Comparison of ENCODE assay signal across 1 cellular context in the genomic region with DNA sequence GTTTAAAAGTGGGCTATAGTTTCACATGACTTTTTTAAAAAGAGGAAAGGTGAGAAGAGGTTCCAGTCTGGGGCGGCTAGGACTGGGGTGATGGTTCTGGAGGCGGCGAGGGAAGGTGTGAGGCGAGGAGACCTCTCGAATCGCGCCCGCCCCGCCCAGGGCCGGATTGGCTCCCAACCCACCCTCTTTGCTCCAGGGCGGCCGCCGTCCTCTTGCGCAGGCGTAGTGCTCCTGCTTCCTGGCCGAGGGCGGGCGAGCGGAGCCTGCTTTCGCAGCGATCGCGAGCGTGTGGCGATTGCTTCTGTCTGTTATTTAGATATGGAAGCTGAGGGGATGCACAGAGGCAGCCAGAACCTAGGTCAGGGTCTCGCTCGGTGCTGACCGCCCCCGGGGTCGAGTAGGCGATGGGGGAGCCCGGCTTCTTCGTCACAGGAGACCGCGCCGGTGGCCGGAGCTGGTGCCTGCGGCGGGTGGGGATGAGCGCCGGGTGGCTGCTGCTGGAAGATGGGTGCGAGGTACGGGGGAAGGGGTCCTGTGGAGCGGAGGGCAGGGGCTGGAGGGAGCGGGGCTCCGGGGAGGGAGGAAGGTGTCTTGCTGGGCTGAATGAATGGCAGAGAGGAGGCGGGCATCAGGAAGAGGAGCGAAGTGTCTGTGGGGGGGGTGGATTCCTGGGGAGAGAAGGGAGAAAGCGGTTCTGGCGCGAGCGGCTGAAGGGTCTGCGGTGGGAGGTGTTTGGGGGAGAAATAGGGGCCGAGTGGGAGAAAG.
A peak's percentile ranks its signal among the peaks of the same experiment; 100 is the strongest.
TF ChIP-seq lines count a peak whose summit lies in the region.

A gene with protein sequence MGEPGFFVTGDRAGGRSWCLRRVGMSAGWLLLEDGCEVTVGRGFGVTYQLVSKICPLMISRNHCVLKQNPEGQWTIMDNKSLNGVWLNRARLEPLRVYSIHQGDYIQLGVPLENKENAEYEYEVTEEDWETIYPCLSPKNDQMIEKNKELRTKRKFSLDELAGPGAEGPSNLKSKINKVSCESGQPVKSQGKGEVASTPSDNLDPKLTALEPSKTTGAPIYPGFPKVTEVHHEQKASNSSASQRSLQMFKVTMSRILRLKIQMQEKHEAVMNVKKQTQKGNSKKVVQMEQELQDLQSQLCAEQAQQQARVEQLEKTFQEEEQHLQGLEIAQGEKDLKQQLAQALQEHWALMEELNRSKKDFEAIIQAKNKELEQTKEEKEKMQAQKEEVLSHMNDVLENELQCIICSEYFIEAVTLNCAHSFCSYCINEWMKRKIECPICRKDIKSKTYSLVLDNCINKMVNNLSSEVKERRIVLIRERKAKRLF (plus strand): TSS at position 223 of the 765 bp plus-strand sequence. CDS start 182 bp downstream, at position 405.

TF ChIP-seq in GM12878, 131 proteins besides CTCF, POLR2A, EP300 and RAD21 (continued from another document and continues in another):
- TF ChIP-seq, protein P1, sequence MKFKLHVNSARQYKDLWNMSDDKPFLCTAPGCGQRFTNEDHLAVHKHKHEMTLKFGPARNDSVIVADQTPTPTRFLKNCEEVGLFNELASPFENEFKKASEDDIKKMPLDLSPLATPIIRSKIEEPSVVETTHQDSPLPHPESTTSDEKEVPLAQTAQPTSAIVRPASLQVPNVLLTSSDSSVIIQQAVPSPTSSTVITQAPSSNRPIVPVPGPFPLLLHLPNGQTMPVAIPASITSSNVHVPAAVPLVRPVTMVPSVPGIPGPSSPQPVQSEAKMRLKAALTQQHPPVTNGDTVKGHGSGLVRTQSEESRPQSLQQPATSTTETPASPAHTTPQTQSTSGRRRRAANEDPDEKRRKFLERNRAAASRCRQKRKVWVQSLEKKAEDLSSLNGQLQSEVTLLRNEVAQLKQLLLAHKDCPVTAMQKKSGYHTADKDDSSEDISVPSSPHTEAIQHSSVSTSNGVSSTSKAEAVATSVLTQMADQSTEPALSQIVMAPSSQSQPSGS (IDR thresholded peaks at IDR 0.05; ENCODE audit: low read length) = no peak
- TF ChIP-seq SMC3 (IDR thresholded peaks at IDR 0.05; ENCODE audit: borderline replicate concordance, low read length) = no peak
- no peak for TF ChIP-seq ZNF622 (IDR thresholded peaks at IDR 0.05)
- no peak for TF ChIP-seq NFXL1 (IDR thresholded peaks at IDR 0.05; ENCODE audit: borderline replicate concordance)
- TF ChIP-seq IKZF2 (IDR thresholded peaks at IDR 0.05) = peak in 1 of 2 experiments; percentile 25; a peak in 1 of 4 replicates
- no peak for TF ChIP-seq CBFB (IDR thresholded peaks at IDR 0.05; ENCODE audit: low read depth)
- TF ChIP-seq, protein P2, sequence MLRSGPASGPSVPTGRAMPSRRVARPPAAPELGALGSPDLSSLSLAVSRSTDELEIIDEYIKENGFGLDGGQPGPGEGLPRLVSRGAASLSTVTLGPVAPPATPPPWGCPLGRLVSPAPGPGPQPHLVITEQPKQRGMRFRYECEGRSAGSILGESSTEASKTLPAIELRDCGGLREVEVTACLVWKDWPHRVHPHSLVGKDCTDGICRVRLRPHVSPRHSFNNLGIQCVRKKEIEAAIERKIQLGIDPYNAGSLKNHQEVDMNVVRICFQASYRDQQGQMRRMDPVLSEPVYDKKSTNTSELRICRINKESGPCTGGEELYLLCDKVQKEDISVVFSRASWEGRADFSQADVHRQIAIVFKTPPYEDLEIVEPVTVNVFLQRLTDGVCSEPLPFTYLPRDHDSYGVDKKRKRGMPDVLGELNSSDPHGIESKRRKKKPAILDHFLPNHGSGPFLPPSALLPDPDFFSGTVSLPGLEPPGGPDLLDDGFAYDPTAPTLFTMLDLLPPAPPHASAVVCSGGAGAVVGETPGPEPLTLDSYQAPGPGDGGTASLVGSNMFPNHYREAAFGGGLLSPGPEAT (IDR thresholded peaks at IDR 0.05; ENCODE audit: low read depth) = peak; percentile 93
- peak; percentile 86 for TF ChIP-seq NRF1 (conservative IDR thresholded peaks at IDR 0.05; ENCODE audit: low read depth, low read length)
- TF ChIP-seq, protein P3, sequence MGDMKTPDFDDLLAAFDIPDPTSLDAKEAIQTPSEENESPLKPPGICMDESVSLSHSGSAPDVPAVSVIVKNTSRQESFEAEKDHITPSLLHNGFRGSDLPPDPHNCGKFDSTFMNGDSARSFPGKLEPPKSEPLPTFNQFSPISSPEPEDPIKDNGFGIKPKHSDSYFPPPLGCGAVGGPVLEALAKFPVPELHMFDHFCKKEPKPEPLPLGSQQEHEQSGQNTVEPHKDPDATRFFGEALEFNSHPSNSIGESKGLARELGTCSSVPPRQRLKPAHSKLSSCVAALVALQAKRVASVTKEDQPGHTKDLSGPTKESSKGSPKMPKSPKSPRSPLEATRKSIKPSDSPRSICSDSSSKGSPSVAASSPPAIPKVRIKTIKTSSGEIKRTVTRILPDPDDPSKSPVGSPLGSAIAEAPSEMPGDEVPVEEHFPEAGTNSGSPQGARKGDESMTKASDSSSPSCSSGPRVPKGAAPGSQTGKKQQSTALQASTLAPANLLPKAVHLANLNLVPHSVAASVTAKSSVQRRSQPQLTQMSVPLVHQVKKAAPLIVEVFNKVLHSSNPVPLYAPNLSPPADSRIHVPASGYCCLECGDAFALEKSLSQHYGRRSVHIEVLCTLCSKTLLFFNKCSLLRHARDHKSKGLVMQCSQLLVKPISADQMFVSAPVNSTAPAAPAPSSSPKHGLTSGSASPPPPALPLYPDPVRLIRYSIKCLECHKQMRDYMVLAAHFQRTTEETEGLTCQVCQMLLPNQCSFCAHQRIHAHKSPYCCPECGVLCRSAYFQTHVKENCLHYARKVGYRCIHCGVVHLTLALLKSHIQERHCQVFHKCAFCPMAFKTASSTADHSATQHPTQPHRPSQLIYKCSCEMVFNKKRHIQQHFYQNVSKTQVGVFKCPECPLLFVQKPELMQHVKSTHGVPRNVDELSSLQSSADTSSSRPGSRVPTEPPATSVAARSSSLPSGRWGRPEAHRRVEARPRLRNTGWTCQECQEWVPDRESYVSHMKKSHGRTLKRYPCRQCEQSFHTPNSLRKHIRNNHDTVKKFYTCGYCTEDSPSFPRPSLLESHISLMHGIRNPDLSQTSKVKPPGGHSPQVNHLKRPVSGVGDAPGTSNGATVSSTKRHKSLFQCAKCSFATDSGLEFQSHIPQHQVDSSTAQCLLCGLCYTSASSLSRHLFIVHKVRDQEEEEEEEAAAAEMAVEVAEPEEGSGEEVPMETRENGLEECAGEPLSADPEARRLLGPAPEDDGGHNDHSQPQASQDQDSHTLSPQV (IDR thresholded peaks at IDR 0.05) = no peak
- TF ChIP-seq POLR2AphosphoS5 (IDR thresholded peaks at IDR 0.05; ENCODE audit: low read length) = peak; percentile 53; the same call in 1 of the 2 replicates
- no peak for TF ChIP-seq ZNF384 (IDR thresholded peaks at IDR 0.05; ENCODE audit: borderline replicate concordance, low read depth, low read length)
- TF ChIP-seq TCF7 (IDR thresholded peaks at IDR 0.05; ENCODE audit: borderline replicate concordance) = no peak
- TF ChIP-seq KLF5 (IDR thresholded peaks at IDR 0.05; ENCODE audit: partially characterized antibody) = peak; percentile 49
- TF ChIP-seq, protein P4, sequence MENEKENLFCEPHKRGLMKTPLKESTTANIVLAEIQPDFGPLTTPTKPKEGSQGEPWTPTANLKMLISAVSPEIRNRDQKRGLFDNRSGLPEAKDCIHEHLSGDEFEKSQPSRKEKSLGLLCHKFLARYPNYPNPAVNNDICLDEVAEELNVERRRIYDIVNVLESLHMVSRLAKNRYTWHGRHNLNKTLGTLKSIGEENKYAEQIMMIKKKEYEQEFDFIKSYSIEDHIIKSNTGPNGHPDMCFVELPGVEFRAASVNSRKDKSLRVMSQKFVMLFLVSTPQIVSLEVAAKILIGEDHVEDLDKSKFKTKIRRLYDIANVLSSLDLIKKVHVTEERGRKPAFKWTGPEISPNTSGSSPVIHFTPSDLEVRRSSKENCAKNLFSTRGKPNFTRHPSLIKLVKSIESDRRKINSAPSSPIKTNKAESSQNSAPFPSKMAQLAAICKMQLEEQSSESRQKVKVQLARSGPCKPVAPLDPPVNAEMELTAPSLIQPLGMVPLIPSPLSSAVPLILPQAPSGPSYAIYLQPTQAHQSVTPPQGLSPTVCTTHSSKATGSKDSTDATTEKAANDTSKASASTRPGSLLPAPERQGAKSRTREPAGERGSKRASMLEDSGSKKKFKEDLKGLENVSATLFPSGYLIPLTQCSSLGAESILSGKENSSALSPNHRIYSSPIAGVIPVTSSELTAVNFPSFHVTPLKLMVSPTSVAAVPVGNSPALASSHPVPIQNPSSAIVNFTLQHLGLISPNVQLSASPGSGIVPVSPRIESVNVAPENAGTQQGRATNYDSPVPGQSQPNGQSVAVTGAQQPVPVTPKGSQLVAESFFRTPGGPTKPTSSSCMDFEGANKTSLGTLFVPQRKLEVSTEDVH (IDR thresholded peaks at IDR 0.05; ENCODE audit: low read depth, partially characterized antibody) = no peak
- TF ChIP-seq SIN3A (IDR thresholded peaks at IDR 0.05; ENCODE audit: low read depth, low read length) = peak; percentile 72; the same call in 1 of the 2 replicates
- TF ChIP-seq EZH2 (IDR thresholded peaks at IDR 0.05; ENCODE audit: borderline replicate concordance, control insufficient read depth, low read depth, low read length) = no peak
- no peak for TF ChIP-seq MTA3 (IDR thresholded peaks at IDR 0.05; ENCODE audit: borderline replicate concordance, low read length)
- TF ChIP-seq CREM (IDR thresholded peaks at IDR 0.05; ENCODE audit: low read depth) = peak; percentile 47
- TF ChIP-seq TCF3 (IDR thresholded peaks at IDR 0.05; ENCODE audit: borderline replicate concordance, insufficient read depth, low read depth, low read length) = no peak
- no peak for TF ChIP-seq STAT3 (IDR thresholded peaks at IDR 0.05; ENCODE audit: low read depth, low read length)
- peak; percentile 34 for TF ChIP-seq SP1 (IDR thresholded peaks at IDR 0.05; ENCODE audit: low read depth, low read length)
- no peak for TF ChIP-seq SIX5 (IDR thresholded peaks at IDR 0.05; ENCODE audit: low read depth, low read length, severe bottlenecking)
- peak; percentile 63 for TF ChIP-seq IKZF1 (conservative IDR thresholded peaks at IDR 0.05)
- TF ChIP-seq HDAC6 (IDR thresholded peaks at IDR 0.05; ENCODE audit: unreplicated experiment) = no peak
- no peak for TF ChIP-seq ZBED1 (IDR thresholded peaks at IDR 0.05; ENCODE audit: borderline replicate concordance)
- no peak for TF ChIP-seq YBX1 (IDR thresholded peaks at IDR 0.05)
- peak; percentile 56 for TF ChIP-seq GATAD2B (conservative IDR thresholded peaks at IDR 0.05; ENCODE audit: low read depth)
- peak; percentile 75; the same call in 1 of the 3 replicates for TF ChIP-seq POU2F2 (IDR thresholded peaks at IDR 0.05; ENCODE audit: borderline replicate concordance, low read depth, low read length)
- TF ChIP-seq BMI1 (IDR thresholded peaks at IDR 0.05; ENCODE audit: borderline replicate concordance) = no peak
- no peak for TF ChIP-seq CEBPB (IDR thresholded peaks at IDR 0.05; ENCODE audit: borderline replicate concordance in 1 of 2, low read depth in 2 of 2, low read length in 2 of 2)
- TF ChIP-seq ZSCAN29 (IDR thresholded peaks at IDR 0.05) = no peak
- TF ChIP-seq, protein P5, sequence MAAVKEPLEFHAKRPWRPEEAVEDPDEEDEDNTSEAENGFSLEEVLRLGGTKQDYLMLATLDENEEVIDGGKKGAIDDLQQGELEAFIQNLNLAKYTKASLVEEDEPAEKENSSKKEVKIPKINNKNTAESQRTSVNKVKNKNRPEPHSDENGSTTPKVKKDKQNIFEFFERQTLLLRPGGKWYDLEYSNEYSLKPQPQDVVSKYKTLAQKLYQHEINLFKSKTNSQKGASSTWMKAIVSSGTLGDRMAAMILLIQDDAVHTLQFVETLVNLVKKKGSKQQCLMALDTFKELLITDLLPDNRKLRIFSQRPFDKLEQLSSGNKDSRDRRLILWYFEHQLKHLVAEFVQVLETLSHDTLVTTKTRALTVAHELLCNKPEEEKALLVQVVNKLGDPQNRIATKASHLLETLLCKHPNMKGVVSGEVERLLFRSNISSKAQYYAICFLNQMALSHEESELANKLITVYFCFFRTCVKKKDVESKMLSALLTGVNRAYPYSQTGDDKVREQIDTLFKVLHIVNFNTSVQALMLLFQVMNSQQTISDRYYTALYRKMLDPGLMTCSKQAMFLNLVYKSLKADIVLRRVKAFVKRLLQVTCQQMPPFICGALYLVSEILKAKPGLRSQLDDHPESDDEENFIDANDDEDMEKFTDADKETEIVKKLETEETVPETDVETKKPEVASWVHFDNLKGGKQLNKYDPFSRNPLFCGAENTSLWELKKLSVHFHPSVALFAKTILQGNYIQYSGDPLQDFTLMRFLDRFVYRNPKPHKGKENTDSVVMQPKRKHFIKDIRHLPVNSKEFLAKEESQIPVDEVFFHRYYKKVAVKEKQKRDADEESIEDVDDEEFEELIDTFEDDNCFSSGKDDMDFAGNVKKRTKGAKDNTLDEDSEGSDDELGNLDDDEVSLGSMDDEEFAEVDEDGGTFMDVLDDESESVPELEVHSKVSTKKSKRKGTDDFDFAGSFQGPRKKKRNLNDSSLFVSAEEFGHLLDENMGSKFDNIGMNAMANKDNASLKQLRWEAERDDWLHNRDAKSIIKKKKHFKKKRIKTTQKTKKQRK (IDR thresholded peaks at IDR 0.05; ENCODE audit: low read depth, low read length) = 0 out of 2 replicates have a peak, but pooled peaks have one; percentile 8
- TF ChIP-seq SMAD1 (IDR thresholded peaks at IDR 0.05; ENCODE audit: low read depth, partially characterized antibody) = no peak
- no peak for TF ChIP-seq CHD1 (IDR thresholded peaks at IDR 0.05; ENCODE audit: low read depth, low read length)
- TF ChIP-seq PAX5 (IDR thresholded peaks at IDR 0.05; ENCODE audit: borderline replicate concordance, low read depth, low read length) = peak; percentile 52; the same call in 1 of the 2 replicates
- 0 out of 2 replicates have a peak, but pooled peaks have one; percentile 4 for TF ChIP-seq HDAC2 (IDR thresholded peaks at IDR 0.05)
- no peak for TF ChIP-seq GABPA (IDR thresholded peaks at IDR 0.05; ENCODE audit: low read depth)
- TF ChIP-seq, protein P6, sequence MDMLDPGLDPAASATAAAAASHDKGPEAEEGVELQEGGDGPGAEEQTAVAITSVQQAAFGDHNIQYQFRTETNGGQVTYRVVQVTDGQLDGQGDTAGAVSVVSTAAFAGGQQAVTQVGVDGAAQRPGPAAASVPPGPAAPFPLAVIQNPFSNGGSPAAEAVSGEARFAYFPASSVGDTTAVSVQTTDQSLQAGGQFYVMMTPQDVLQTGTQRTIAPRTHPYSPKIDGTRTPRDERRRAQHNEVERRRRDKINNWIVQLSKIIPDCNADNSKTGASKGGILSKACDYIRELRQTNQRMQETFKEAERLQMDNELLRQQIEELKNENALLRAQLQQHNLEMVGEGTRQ (IDR thresholded peaks at IDR 0.05; ENCODE audit: borderline replicate concordance, low read depth, low read length) = no peak
- TF ChIP-seq WRNIP1 (IDR thresholded peaks at IDR 0.05; ENCODE audit: borderline replicate concordance, low read depth, low read length) = no peak
- TF ChIP-seq, protein P7, sequence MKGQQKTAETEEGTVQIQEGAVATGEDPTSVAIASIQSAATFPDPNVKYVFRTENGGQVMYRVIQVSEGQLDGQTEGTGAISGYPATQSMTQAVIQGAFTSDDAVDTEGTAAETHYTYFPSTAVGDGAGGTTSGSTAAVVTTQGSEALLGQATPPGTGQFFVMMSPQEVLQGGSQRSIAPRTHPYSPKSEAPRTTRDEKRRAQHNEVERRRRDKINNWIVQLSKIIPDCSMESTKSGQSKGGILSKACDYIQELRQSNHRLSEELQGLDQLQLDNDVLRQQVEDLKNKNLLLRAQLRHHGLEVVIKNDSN (IDR thresholded peaks at IDR 0.05; ENCODE audit: borderline replicate concordance, extremely low read length, insufficient read depth, low read depth, low read length) = no peak
- TF ChIP-seq NFIC (IDR thresholded peaks at IDR 0.05; ENCODE audit: low read depth, low read length) = no peak
- TF ChIP-seq, protein P8, sequence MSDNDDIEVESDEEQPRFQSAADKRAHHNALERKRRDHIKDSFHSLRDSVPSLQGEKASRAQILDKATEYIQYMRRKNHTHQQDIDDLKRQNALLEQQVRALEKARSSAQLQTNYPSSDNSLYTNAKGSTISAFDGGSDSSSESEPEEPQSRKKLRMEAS (IDR thresholded peaks at IDR 0.05; ENCODE audit: low read depth, low read length) = peak; percentile 80
- no peak for TF ChIP-seq MEF2B (IDR thresholded peaks at IDR 0.05; ENCODE audit: partially characterized antibody, poor library complexity, severe bottlenecking)
- TF ChIP-seq SMAD5 (IDR thresholded peaks at IDR 0.05; ENCODE audit: low read depth) = no peak
